Comparison of ENCODE assay signal across 17 cellular contexts in genomic region chr1:218659911-218660677, GRCh38.
DNase-seq lines count a peak whose midpoint lies in the region; ATAC-seq and TF ChIP-seq lines count a peak whose summit lies in the region.
"Had no signal": no experiment of that assay in that cellular context is flagged by ENCODE, and none has a peak within 500 bp of the region (broad histone marks: within the 10 kb centered on the region; RNA-seq: fewer than 3 reads in every experiment).

No MANE protein-coding gene starts in this region.

- DNase-seq in ELR (ENCODE audit: low read depth): peak; percentile 75
- peak; percentile 17 for DNase-seq in RWPE1 (ENCODE audit: low spot score)
- no peak for DNase-seq in epithelial cell of prostate (ENCODE audit: low read depth, low spot score)
- DNase-seq in trophoblast cell: peak; percentile 26 to 63
- no peak for DNase-seq in NCI-H187 (lab: John Stamatoyannopoulos, UW)
- DNase-seq in UCSD-AML1 (lab: John Stamatoyannopoulos, UW; ENCODE audit: unreplicated experiment): no peak
- DNase-seq in OCI-M2 (lab: John Stamatoyannopoulos, UW; ENCODE audit: unreplicated experiment): no peak
- DNase-seq in activated naive CD8-positive, alpha-beta T cell treated with anti-CD3 and anti-CD28 coated beads, Interleukin-2, amount 50 U/mL, for 24 hours: no peak
- DNase-seq: activated naive CD4-positive, alpha-beta T cell treated with anti-CD3 and anti-CD28 coated beads, Interleukin-2, amount 10 ng/mL, durations not matched to agents 7 days and 5 days; CD8-positive, alpha-beta memory T cell; kidney; natural killer cell; NCI-H1436 treated with DMSO at 0.1 percent for 48 hours; NCI-H510A treated with DMSO at 0.1 percent for 48 hours; SHP77 had no signal

- peaks cover 2 to 8% of the 10 kb centered on the region in 2 experiments for H3K4me1 ChIP-seq in trophoblast cell (ENCODE audit: control insufficient read depth in 1 of 2, insufficient read depth in 2 of 2, low read length in 2 of 2)

- no peaks in the 10 kb centered on the region for H3K79me2 ChIP-seq in trophoblast cell (ENCODE audit: control insufficient read depth, insufficient read depth, low read length, poor library complexity)

- no peaks in the 10 kb centered on the region for H3K9me3 Mint-ChIP-seq in activated naive CD8-positive, alpha-beta T cell treated with anti-CD3 and anti-CD28 coated beads, Interleukin-2, amount 50 U/mL, for 24 hours
- H3K9me3 Mint-ChIP-seq: activated naive CD4-positive, alpha-beta T cell treated with anti-CD3 and anti-CD28 coated beads, Interleukin-2, amount 10 ng/mL, durations not matched to agents 7 days and 5 days had no signal

- no peaks in the 10 kb centered on the region for H3K9me3 ChIP-seq in trophoblast cell (ENCODE audit: insufficient read depth, low read depth, low read length)

- no CpG with 5 or more reads among the region's 2 CpGs for WGBS in trophoblast cell (ENCODE audit: extremely low coverage, insufficient coverage, insufficient read length)

- no peak overlapping the region for H3K18ac ChIP-seq in trophoblast cell (ENCODE audit: low read length)

- H2BK120ac ChIP-seq in trophoblast cell (ENCODE audit: insufficient read depth, low read length, poor library complexity): peak overlapping the region; percentile 88

- no peak for ATAC-seq in activated naive CD8-positive, alpha-beta T cell treated with anti-CD3 and anti-CD28 coated beads, Interleukin-2, amount 50 U/mL, for 24 hours
- ATAC-seq: K562, natural killer cell had no signal

- H3K27me3 ChIP-seq in trophoblast cell (ENCODE audit: insufficient read depth, low read length): no peaks in the 10 kb centered on the region

- peaks cover 12% of the 10 kb centered on the region for H3K79me1 ChIP-seq in trophoblast cell (ENCODE audit: low read length)

- H2AFZ ChIP-seq in trophoblast cell (ENCODE audit: insufficient read depth, low read length, poor library complexity): no peak overlapping the region

- no peaks in the 10 kb centered on the region for H3K27me3 Mint-ChIP-seq in activated naive CD8-positive, alpha-beta T cell treated with anti-CD3 and anti-CD28 coated beads, Interleukin-2, amount 50 U/mL, for 24 hours
- H3K27me3 Mint-ChIP-seq: activated naive CD4-positive, alpha-beta T cell treated with anti-CD3 and anti-CD28 coated beads, Interleukin-2, amount 10 ng/mL, durations not matched to agents 7 days and 5 days had no signal

- H3K27ac ChIP-seq in RWPE1 (no peak overlapping the region), epithelial cell of prostate (peak overlapping the region; percentile 46), trophoblast cell (ENCODE audit: low read depth, low read length) (peak overlapping the region; percentile 94)

- H2BK12ac ChIP-seq in trophoblast cell (ENCODE audit: low read length): peak overlapping the region; percentile 91

- H4K91ac ChIP-seq in trophoblast cell (ENCODE audit: low read depth, low read length): peak overlapping the region; percentile 92

- no peak for TF ChIP-seq CTCF in RWPE1 (conservative IDR thresholded peaks at IDR 0.05; ENCODE audit: low read depth)

- no peak overlapping the region for H2AK5ac ChIP-seq in trophoblast cell (ENCODE audit: low read length)

- H3K14ac ChIP-seq in trophoblast cell (ENCODE audit: low read length): peak overlapping the region; percentile 89

- no peak overlapping the region for H3K4me3 ChIP-seq in trophoblast cell (ENCODE audit: low read depth, low read length)
- H3K4me3 ChIP-seq: K562, skin epidermis had no signal

- H3K4me2 ChIP-seq in trophoblast cell (ENCODE audit: low read length): no peak overlapping the region

- CTCF ChIA-PET in RWPE1 (lab: Yijun Ruan, JAX): no interaction called here

- H3K4me3 Mint-ChIP-seq in activated naive CD8-positive, alpha-beta T cell treated with anti-CD3 and anti-CD28 coated beads, Interleukin-2, amount 50 U/mL, for 24 hours: no peak overlapping the region
- H3K4me3 Mint-ChIP-seq: activated naive CD4-positive, alpha-beta T cell treated with anti-CD3 and anti-CD28 coated beads, Interleukin-2, amount 10 ng/mL, durations not matched to agents 7 days and 5 days; CD8-positive, alpha-beta memory T cell; natural killer cell had no signal

- no peaks in the 10 kb centered on the region for H3K4me1 Mint-ChIP-seq in activated naive CD8-positive, alpha-beta T cell treated with anti-CD3 and anti-CD28 coated beads, Interleukin-2, amount 50 U/mL, for 24 hours
- H3K4me1 Mint-ChIP-seq: activated naive CD4-positive, alpha-beta T cell treated with anti-CD3 and anti-CD28 coated beads, Interleukin-2, amount 10 ng/mL, durations not matched to agents 7 days and 5 days; CD8-positive, alpha-beta memory T cell; natural killer cell had no signal

- POLR2A ChIA-PET in RWPE1 (lab: Yijun Ruan, JAX; ENCODE audit: low non-redundant PET): no interaction called here

- no peaks in the 10 kb centered on the region for H3K36me3 ChIP-seq in trophoblast cell (ENCODE audit: control insufficient read depth in 1 of 2, insufficient read depth in 2 of 2, low read length in 2 of 2)

- H4K12ac ChIP-seq in trophoblast cell (ENCODE audit: low read depth, low read length): no peak overlapping the region

- H3K23ac ChIP-seq in trophoblast cell (ENCODE audit: low read length): no peak overlapping the region

- H3K27ac Mint-ChIP-seq in activated naive CD8-positive, alpha-beta T cell treated with anti-CD3 and anti-CD28 coated beads, Interleukin-2, amount 50 U/mL, for 24 hours: no peak overlapping the region
- H3K27ac Mint-ChIP-seq: activated naive CD4-positive, alpha-beta T cell treated with anti-CD3 and anti-CD28 coated beads, Interleukin-2, amount 10 ng/mL, durations not matched to agents 7 days and 5 days; CD8-positive, alpha-beta memory T cell; natural killer cell had no signal

- H4K8ac ChIP-seq in trophoblast cell (ENCODE audit: low read depth, low read length): peak overlapping the region; percentile 38

- no peaks in the 10 kb centered on the region for H3K36me3 Mint-ChIP-seq in activated naive CD8-positive, alpha-beta T cell treated with anti-CD3 and anti-CD28 coated beads, Interleukin-2, amount 50 U/mL, for 24 hours (ENCODE audit: low read depth)
- H3K36me3 Mint-ChIP-seq: activated naive CD4-positive, alpha-beta T cell treated with anti-CD3 and anti-CD28 coated beads, Interleukin-2, amount 10 ng/mL, durations not matched to agents 7 days and 5 days; CD8-positive, alpha-beta memory T cell; natural killer cell had no signal

- H2BK5ac ChIP-seq in trophoblast cell (ENCODE audit: low read depth, low read length, poor library complexity): peak overlapping the region; percentile 96

- H3K4ac ChIP-seq in trophoblast cell (ENCODE audit: low read depth, low read length): no peak overlapping the region

- no peak overlapping the region for H3K9ac ChIP-seq in trophoblast cell (ENCODE audit: low read length)

Comparison
In these comparisons a context has a peak if more than half of its experiments do, and no peak if none do; other contexts are left out.
1. DNase-seq: peak in ELR (single experiment), RWPE1 (single experiment) and trophoblast cell (2 of 2); none in epithelial cell of prostate (single experiment), NCI-H187 (0 of 2), UCSD-AML1 (single experiment), OCI-M2 (single experiment) and activated naive CD8-positive, alpha-beta T cell treated with anti-CD3 and anti-CD28 coated beads, Interleukin-2, amount 50 U/mL, for 24 hours (single experiment).